Comparison of ENCODE assay signal across 23 cellular contexts in genomic region chr15:29262738-29263137, GRCh38. TPM values are rescaled to one million over a fixed set of nuclear protein-coding genes. Genes with fewer than 3 reads are reported as not detected.
A peak's percentile ranks its signal among the peaks of the same experiment; 100 is the strongest.
DNase-seq lines count a peak whose midpoint lies in the region; ATAC-seq, FAIRE-seq and TF ChIP-seq lines count a peak whose summit lies in the region.
"Had no signal": no experiment of that assay in that cellular context is flagged by ENCODE, and none has a peak within 500 bp of the region (broad histone marks: within the 10 kb centered on the region; RNA-seq: fewer than 3 reads in every experiment).

No MANE protein-coding gene starts in this region.

- DNase-seq in CD4-positive, CD25-positive, alpha-beta regulatory T cell, result no peak
- no peak for DNase-seq in CD8-positive, alpha-beta T cell
- DNase-seq in kidney (no peak), osteocyte (ENCODE audit: extremely low spot score, unreplicated experiment) (peak; percentile 44), NCI-H524 (lab: John Stamatoyannopoulos, UW) (no peak), NCI-H526 treated with DMSO at 0.1 percent for 48 hours (lab: John Stamatoyannopoulos, UW) (no peak), G401 (ENCODE audit: low spot score) (no peak)
- DNase-seq: DMS 273 treated with DMSO at 0.1 percent for 48 hours, DMS79, EL, GF-D8, GOT3 had no signal

- no peak overlapping the region for H3K4me3 ChIP-seq in CD4-positive, CD25-positive, alpha-beta regulatory T cell (ENCODE audit: low read depth, low read length)
- H3K4me3 ChIP-seq in CD8-positive, alpha-beta T cell (ENCODE audit: low read depth, low read length), result no peak overlapping the region
- H3K4me3 ChIP-seq in kidney (ENCODE audit: low read length in 2 of 2), result no peak overlapping the region
- H3K4me3 ChIP-seq: BLaER1, HAP-1 had no signal

- H3K9ac ChIP-seq in kidney (ENCODE audit: low read length in 2 of 2), result no peak overlapping the region
- H3K9ac ChIP-seq: BLaER1 had no signal

- peaks cover 6% of the 10 kb centered on the region for H3K36me3 Mint-ChIP-seq in CD4-positive, CD25-positive, alpha-beta regulatory T cell
- H3K36me3 Mint-ChIP-seq in CD8-positive, alpha-beta T cell, result peaks cover 13% of the 10 kb centered on the region
- H3K36me3 Mint-ChIP-seq in osteocyte (ENCODE audit: unreplicated experiment), result no peaks in the 10 kb centered on the region

- H3K27ac ChIP-seq in CD4-positive, CD25-positive, alpha-beta regulatory T cell (ENCODE audit: insufficient read depth, low read length, poor library complexity, severe bottlenecking), result no peak overlapping the region
- no peak overlapping the region for H3K27ac ChIP-seq in CD8-positive, alpha-beta T cell (ENCODE audit: low read depth, low read length)
- H3K27ac ChIP-seq in kidney (ENCODE audit: low read depth in 2 of 2, low read length in 2 of 2), result no peak overlapping the region
- H3K27ac ChIP-seq: 22Rv1, BLaER1, C4-2B had no signal

- CTCF ChIA-PET in CD8-positive, alpha-beta T cell (lab: Charles Lee), result no interaction called here

- peak; percentile 23 for FAIRE-seq in kidney (lab: Jason Lieb, UNC)
- FAIRE-seq: A204.1, D721Med, GM12891, GM18507, H54 had no signal

- peaks cover 5% of the 10 kb centered on the region for H3K27me3 Mint-ChIP-seq in CD4-positive, CD25-positive, alpha-beta regulatory T cell
- H3K27me3 Mint-ChIP-seq in CD8-positive, alpha-beta T cell (ENCODE audit: low read depth), result no peaks in the 10 kb centered on the region
- no peaks in the 10 kb centered on the region for H3K27me3 Mint-ChIP-seq in osteocyte (ENCODE audit: unreplicated experiment)
- H3K27me3 Mint-ChIP-seq: B cell; CD8-positive, alpha-beta memory T cell had no signal

- in situ Hi-C loops in G401 (cut with HindIII; ENCODE audit: low sequenced_read_pairs), result no loop called here

- ATAC-seq in CD4-positive, CD25-positive, alpha-beta regulatory T cell (ENCODE audit: low read depth in 2 of 2), result no peak
- ATAC-seq in CD8-positive, alpha-beta T cell, result peak; percentile 85

- no peaks in the 10 kb centered on the region for H3K9me3 ChIP-seq in CD4-positive, CD25-positive, alpha-beta regulatory T cell (ENCODE audit: control insufficient read depth in 2 of 2, low read length in 2 of 2)
- no peaks in the 10 kb centered on the region for H3K9me3 ChIP-seq in CD8-positive, alpha-beta T cell (ENCODE audit: low read length)
- H3K9me3 ChIP-seq in kidney (ENCODE audit: control insufficient read depth in 1 of 2, low read length in 2 of 2), result no peaks in the 10 kb centered on the region
- H3K9me3 ChIP-seq: BLaER1, HAP-1 had no signal

- TF ChIP-seq CTCF in CD8-positive, alpha-beta T cell (IDR thresholded peaks at IDR 0.05), result no peak
- TF ChIP-seq CTCF in kidney (IDR thresholded peaks at IDR 0.05; ENCODE audit: borderline replicate concordance, extremely low read depth, insufficient read depth) (no peak), osteocyte (IDR thresholded peaks at IDR 0.05) (no peak)

- peaks cover 20 to 37% (median 31%) of the 10 kb centered on the region in 4 donors for H3K4me1 Mint-ChIP-seq in CD4-positive, CD25-positive, alpha-beta regulatory T cell
- peaks cover 39% of the 10 kb centered on the region for H3K4me1 Mint-ChIP-seq in CD8-positive, alpha-beta T cell (ENCODE audit: low read depth)
- H3K4me1 Mint-ChIP-seq in osteocyte (ENCODE audit: unreplicated experiment), result peaks cover 10% of the 10 kb centered on the region

- H3K4me3 Mint-ChIP-seq in CD4-positive, CD25-positive, alpha-beta regulatory T cell, result no peak overlapping the region
- no peak overlapping the region for H3K4me3 Mint-ChIP-seq in CD8-positive, alpha-beta T cell
- H3K4me3 Mint-ChIP-seq in osteocyte (ENCODE audit: unreplicated experiment), result no peak overlapping the region
- H3K4me3 Mint-ChIP-seq: B cell; CD8-positive, alpha-beta memory T cell had no signal

- H3K36me3 ChIP-seq in CD4-positive, CD25-positive, alpha-beta regulatory T cell (ENCODE audit: control insufficient read depth, insufficient read depth, low read length), result no peaks in the 10 kb centered on the region
- H3K36me3 ChIP-seq in CD8-positive, alpha-beta T cell (ENCODE audit: insufficient read depth, low read length), result no peaks in the 10 kb centered on the region
- H3K36me3 ChIP-seq in kidney (ENCODE audit: control insufficient read depth in 1 of 2, insufficient read depth in 2 of 2, low read length in 2 of 2), result no peaks in the 10 kb centered on the region
- H3K36me3 ChIP-seq: BLaER1, HAP-1 had no signal

- POLR2A ChIA-PET in CD8-positive, alpha-beta T cell (lab: Charles Lee), result no interaction called here

- no peaks in the 10 kb centered on the region for H3K27me3 ChIP-seq in CD4-positive, CD25-positive, alpha-beta regulatory T cell (ENCODE audit: control insufficient read depth, insufficient read depth, low read length)
- no peaks in the 10 kb centered on the region for H3K27me3 ChIP-seq in CD8-positive, alpha-beta T cell (ENCODE audit: insufficient read depth, low read length)
- H3K27me3 ChIP-seq: BLaER1 had no signal

- H3K27ac Mint-ChIP-seq in CD4-positive, CD25-positive, alpha-beta regulatory T cell, result peak overlapping the region in 2 of 3 donors; percentile 12 to 55
- peak overlapping the region; percentile 76 for H3K27ac Mint-ChIP-seq in CD8-positive, alpha-beta T cell
- no peak overlapping the region for H3K27ac Mint-ChIP-seq in osteocyte (ENCODE audit: unreplicated experiment)
- H3K27ac Mint-ChIP-seq: B cell had no signal

- H3K4me1 ChIP-seq in CD4-positive, CD25-positive, alpha-beta regulatory T cell (ENCODE audit: control insufficient read depth, insufficient read depth, low read length, poor library complexity, severe bottlenecking), result peaks cover 13% of the 10 kb centered on the region
- peaks cover 30% of the 10 kb centered on the region for H3K4me1 ChIP-seq in CD8-positive, alpha-beta T cell (ENCODE audit: insufficient read depth, low read length)
- peaks cover 0 to 2% of the 10 kb centered on the region in 2 donors for H3K4me1 ChIP-seq in kidney (ENCODE audit: control insufficient read depth in 1 of 2, insufficient read depth in 1 of 2, low read depth in 1 of 2, low read length in 2 of 2)
- H3K4me1 ChIP-seq: HAP-1 had no signal

- intact Hi-C loops in CD8-positive, alpha-beta T cell (cut with DNase I, micrococcal nuclease), result no loop called here
- intact Hi-C loops in kidney (cut with DNase I), result no loop called here

- H3K9me3 Mint-ChIP-seq in CD4-positive, CD25-positive, alpha-beta regulatory T cell, result no peaks in the 10 kb centered on the region
- no peaks in the 10 kb centered on the region for H3K9me3 Mint-ChIP-seq in CD8-positive, alpha-beta T cell
- H3K9me3 Mint-ChIP-seq in osteocyte (ENCODE audit: unreplicated experiment), result no peaks in the 10 kb centered on the region
- H3K9me3 Mint-ChIP-seq: CD8-positive, alpha-beta memory T cell had no signal

RNA-seq across cellular contexts. Expression of gene NSMCE3, which starts 6.9 kb away (rescaled TPM):
- total RNA-seq in CD4-positive, CD25-positive, alpha-beta regulatory T cell, result 43.0 TPM
- 10 to 100 TPM; 32.3 to 38.1 (median 35.2) TPM for polyA plus RNA-seq in CD4-positive, CD25-positive, alpha-beta regulatory T cell
- 10 to 100 TPM; 48.5 to 50.5 TPM for total RNA-seq in CD8-positive, alpha-beta T cell
- total RNA-seq in kidney, result 6.3 TPM
- polyA plus RNA-seq in kidney (ENCODE audit: insufficient read depth, low read depth, low replicate concordance), result 6.5 TPM
- total RNA-seq in osteocyte, result 9.9 and 10.0 TPM in 2 replicates
- 10.0 and 15.1 TPM in 2 replicates for total RNA-seq in G401 (2014; rRNA removed; shearing (Covaris generic))
